Comparison of ENCODE assay signal across 17 cellular contexts in the genomic region with DNA sequence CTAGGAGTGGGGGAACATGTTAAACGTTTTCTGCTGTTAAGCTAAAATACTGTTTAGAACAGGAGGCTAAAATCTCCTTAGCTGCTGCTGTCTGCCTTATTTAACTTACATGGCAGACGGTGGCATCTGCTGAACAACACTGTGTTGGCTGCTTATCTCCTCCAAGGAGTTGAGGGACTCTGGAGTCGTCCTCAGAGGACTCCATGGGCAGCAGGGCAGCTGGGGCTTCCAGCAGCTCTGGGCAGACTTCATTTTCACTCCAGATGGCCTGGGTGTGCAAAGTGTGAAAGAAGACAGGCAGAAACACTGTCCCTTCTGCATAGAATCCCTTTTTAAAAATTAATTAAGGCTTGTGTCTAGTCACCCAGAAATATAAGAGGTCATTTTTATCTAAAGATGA.
"Had no signal": no experiment of that assay in that cellular context is flagged by ENCODE, and none has a peak within 500 bp of the region (broad histone marks: within the 10 kb centered on the region; RNA-seq: fewer than 3 reads in every experiment).

No MANE protein-coding gene starts in this region.

- H3K27me3 ChIP-seq: esophagus squamous epithelium, ovary, upper lobe of right lung had no signal

- H3K4me3 Mint-ChIP-seq: activated B cell treated with CpG ODN at 0.5 μM for 24 hours; activated CD4-positive, alpha-beta memory T cell treated with anti-CD3 and anti-CD28 coated beads, Interleukin-2, amount 10 ng/mL, durations not matched to agents 7 days and 5 days; activated CD8-positive, alpha-beta memory T cell treated with anti-CD3 and anti-CD28 coated beads, Interleukin-2, amount 10 ng/mL, durations not matched to agents 7 days and 5 days; activated naive CD8-positive, alpha-beta T cell; memory B cell; naive B cell; stimulated activated effector memory CD8-positive, alpha-beta T cell treated with anti-CD3 and anti-CD28 coated beads, Interleukin-12 subunit alpha, Interleukin-12 subunit beta, amount 100 ng/mL, for 72 hours had no signal

- H3K27ac Mint-ChIP-seq: activated B cell treated with CpG ODN at 0.5 μM for 24 hours; activated CD4-positive, alpha-beta memory T cell treated with anti-CD3 and anti-CD28 coated beads, Interleukin-2, amount 10 ng/mL, durations not matched to agents 7 days and 5 days; activated CD8-positive, alpha-beta memory T cell treated with anti-CD3 and anti-CD28 coated beads, Interleukin-2, amount 10 ng/mL, durations not matched to agents 7 days and 5 days; activated naive CD8-positive, alpha-beta T cell; memory B cell; naive B cell; stimulated activated effector memory CD8-positive, alpha-beta T cell treated with anti-CD3 and anti-CD28 coated beads, Interleukin-12 subunit alpha, Interleukin-12 subunit beta, amount 100 ng/mL, for 72 hours had no signal

- H3K27me3 Mint-ChIP-seq: activated B cell treated with CpG ODN at 0.5 μM for 24 hours; activated CD4-positive, alpha-beta memory T cell treated with anti-CD3 and anti-CD28 coated beads, Interleukin-2, amount 10 ng/mL, durations not matched to agents 7 days and 5 days; activated CD8-positive, alpha-beta memory T cell treated with anti-CD3 and anti-CD28 coated beads, Interleukin-2, amount 10 ng/mL, durations not matched to agents 7 days and 5 days; memory B cell had no signal

- H3K36me3 Mint-ChIP-seq: activated CD8-positive, alpha-beta memory T cell treated with anti-CD3 and anti-CD28 coated beads, Interleukin-2, amount 10 ng/mL, durations not matched to agents 7 days and 5 days; activated naive CD8-positive, alpha-beta T cell; memory B cell; naive B cell; stimulated activated effector memory CD8-positive, alpha-beta T cell treated with anti-CD3 and anti-CD28 coated beads, Interleukin-12 subunit alpha, Interleukin-12 subunit beta, amount 100 ng/mL, for 72 hours had no signal

- H3K36me3 ChIP-seq: esophagus squamous epithelium, ovary, thoracic aorta, upper lobe of right lung had no signal

- H3K4me1 ChIP-seq: esophagus squamous epithelium, upper lobe of right lung had no signal

- H3K9me3 Mint-ChIP-seq: activated CD4-positive, alpha-beta memory T cell treated with anti-CD3 and anti-CD28 coated beads, Interleukin-2, amount 10 ng/mL, durations not matched to agents 7 days and 5 days; stimulated activated effector memory CD8-positive, alpha-beta T cell treated with anti-CD3 and anti-CD28 coated beads, Interleukin-12 subunit alpha, Interleukin-12 subunit beta, amount 100 ng/mL, for 72 hours had no signal

- H3K4me1 Mint-ChIP-seq: activated CD4-positive, alpha-beta memory T cell treated with anti-CD3 and anti-CD28 coated beads, Interleukin-2, amount 10 ng/mL, durations not matched to agents 7 days and 5 days; activated CD8-positive, alpha-beta memory T cell treated with anti-CD3 and anti-CD28 coated beads, Interleukin-2, amount 10 ng/mL, durations not matched to agents 7 days and 5 days; stimulated activated effector memory CD8-positive, alpha-beta T cell treated with anti-CD3 and anti-CD28 coated beads, Interleukin-12 subunit alpha, Interleukin-12 subunit beta, amount 100 ng/mL, for 72 hours had no signal

- DNase-seq: activated B cell treated with CpG ODN at 0.5 μM for 24 hours; activated CD4-positive, alpha-beta memory T cell treated with anti-CD3 and anti-CD28 coated beads, Interleukin-2, amount 10 ng/mL, durations not matched to agents 7 days and 5 days; activated CD4-positive, alpha-beta T cell treated with anti-CD3 and anti-CD28 coated beads for 48 hours; activated CD8-positive, alpha-beta memory T cell treated with anti-CD3 and anti-CD28 coated beads, Interleukin-2, amount 10 ng/mL, durations not matched to agents 7 days and 5 days; dermis blood vessel endothelial cell; effector memory CD4-positive, alpha-beta T cell; esophagus squamous epithelium; mucosa of descending colon; naive B cell; ovary; stimulated activated CD4-positive, alpha-beta T cell treated with anti-CD3 and anti-CD28 coated beads, Interleukin-4, amount 100 ng/mL, for 24 hours; upper lobe of right lung had no signal

- H3K9me3 ChIP-seq: esophagus squamous epithelium, mucosa of descending colon, ovary, thoracic aorta, upper lobe of right lung had no signal

- H3K27ac ChIP-seq: esophagus squamous epithelium, ovary, thoracic aorta, upper lobe of right lung had no signal

- H3K4me2 ChIP-seq: smooth muscle cell had no signal

- H3K4me3 ChIP-seq: esophagus squamous epithelium, mucosa of descending colon, ovary, smooth muscle cell, thoracic aorta, upper lobe of right lung had no signal
